Comparison of ENCODE assay signal across 22 cellular contexts in the genomic region with DNA sequence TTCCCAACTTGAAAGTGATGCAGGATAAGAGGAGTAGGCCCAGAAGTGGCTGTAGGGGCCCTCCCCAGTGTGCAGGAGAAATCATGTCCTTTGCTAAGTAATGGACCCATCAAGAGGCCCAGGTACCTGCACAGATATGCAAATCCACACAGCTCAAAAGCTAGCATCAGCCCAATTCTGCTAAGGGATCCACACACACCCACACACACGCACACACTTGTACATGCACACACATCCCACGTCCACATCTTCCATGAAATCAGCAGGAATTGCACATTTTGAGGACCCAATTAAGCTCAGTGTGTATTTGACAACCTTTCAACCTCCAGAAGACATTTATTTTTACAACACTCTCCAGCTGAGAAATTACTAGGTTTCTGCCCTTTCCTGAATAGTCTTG.
"Had no signal": no experiment of that assay in that cellular context is flagged by ENCODE, and none has a peak within 500 bp of the region (broad histone marks: within the 10 kb centered on the region; RNA-seq: fewer than 3 reads in every experiment).

No MANE protein-coding gene starts in this region.

- FAIRE-seq: HTR-8/SVneo, K562 had no signal

- H3K27ac ChIP-seq: HL-60, KMS-11, RWPE1 had no signal

- DNase-seq: Kasumi-1; MM.1S; NCI-H1092 treated with DMSO at 0.1 percent for 48 hours; NCI-H1436; NCI-H187 treated with DMSO at 0.1 percent for 48 hours; NCI-H2029 treated with DMSO at 0.1 percent for 48 hours; NCI-H226; NCI-H446; NCI-H510A; NCI-H69; NCI-H774; NK-92 treated with Interleukin-12 subunit alpha and Interleukin-12 subunit beta, amount 100 ng/mL, for 24 hours; PC-3; SHP77; SK-N-SH; SW 1271 had no signal

- H3K9me3 ChIP-seq: SK-N-SH had no signal

- H3K27ac Mint-ChIP-seq: IgD-negative memory B cell had no signal

- H3K4me3 Mint-ChIP-seq: IgD-negative memory B cell had no signal

- H3K4me2 ChIP-seq: KMS-11, SK-N-SH had no signal

- H3K4me3 ChIP-seq: K562 had no signal

- H3K9ac ChIP-seq: KMS-11, SK-N-SH had no signal

- H3K36me3 Mint-ChIP-seq: IgD-negative memory B cell had no signal

- H3K9me3 Mint-ChIP-seq: IgD-negative memory B cell had no signal
